In the genomic region with DNA sequence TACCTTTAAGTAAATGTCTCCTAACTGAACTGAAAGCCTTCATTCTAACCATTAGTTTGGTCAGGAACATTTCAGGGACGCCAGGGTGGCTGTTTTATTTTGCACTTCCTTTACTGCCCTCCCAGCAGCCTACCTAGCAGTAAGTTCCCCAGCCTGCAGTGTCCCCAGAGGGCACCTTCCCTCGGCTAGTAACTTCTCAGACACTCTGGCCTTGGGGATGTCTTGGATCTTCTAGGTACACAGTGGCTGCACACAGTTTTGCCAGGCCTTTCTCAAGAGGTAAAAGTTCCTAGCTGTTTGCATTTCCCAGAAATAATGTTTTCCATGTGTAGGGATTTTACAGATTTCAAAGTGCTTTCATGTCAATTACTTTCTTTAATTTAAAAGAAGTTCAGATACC, we compare ENCODE assay signal across 1 cellular context.
TF ChIP-seq lines count a peak whose summit lies in the region.

No MANE protein-coding gene starts in this region.

TF ChIP-seq in A549, 52 proteins besides CTCF, POLR2A, EP300 and RAD21 (continued from another document):
- TF ChIP-seq, protein P1, sequence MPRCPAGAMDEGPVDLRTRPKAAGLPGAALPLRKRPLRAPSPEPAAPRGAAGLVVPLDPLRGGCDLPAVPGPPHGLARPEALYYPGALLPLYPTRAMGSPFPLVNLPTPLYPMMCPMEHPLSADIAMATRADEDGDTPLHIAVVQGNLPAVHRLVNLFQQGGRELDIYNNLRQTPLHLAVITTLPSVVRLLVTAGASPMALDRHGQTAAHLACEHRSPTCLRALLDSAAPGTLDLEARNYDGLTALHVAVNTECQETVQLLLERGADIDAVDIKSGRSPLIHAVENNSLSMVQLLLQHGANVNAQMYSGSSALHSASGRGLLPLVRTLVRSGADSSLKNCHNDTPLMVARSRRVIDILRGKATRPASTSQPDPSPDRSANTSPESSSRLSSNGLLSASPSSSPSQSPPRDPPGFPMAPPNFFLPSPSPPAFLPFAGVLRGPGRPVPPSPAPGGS (IDR thresholded peaks at IDR 0.05): no peak
- TF ChIP-seq CEBPB (IDR thresholded peaks at IDR 0.05) (no peak), EHF (CRISPR knock-in tag; IDR thresholded peaks at IDR 0.05) (no peak), EHMT2 (IDR thresholded peaks at IDR 0.05; ENCODE audit: low read depth) (no peak), BHLHE40 (IDR thresholded peaks at IDR 0.05; ENCODE audit: low read depth, low read length) (no peak), FOSL2 (IDR thresholded peaks at IDR 0.05) (no peak), FOSL2 (CRISPR knock-in tag; IDR thresholded peaks at IDR 0.05) (no peak), POLR2AphosphoS2 (conservative IDR thresholded peaks at IDR 0.05; ENCODE audit: low read length) (no peak), ZSCAN20 (CRISPR knock-in tag; IDR thresholded peaks at IDR 0.05) (no peak), CHD4 (IDR thresholded peaks at IDR 0.05; ENCODE audit: borderline replicate concordance) (no peak), RARB (CRISPR knock-in tag; IDR thresholded peaks at IDR 0.05) (no peak), MAFK (IDR thresholded peaks at IDR 0.05; ENCODE audit: partially characterized antibody) (no peak), TP53 (CRISPR knock-in tag; IDR thresholded peaks at IDR 0.05) (no peak), ESRRA (IDR thresholded peaks at IDR 0.05; ENCODE audit: borderline replicate concordance, low read length) (no peak), NPAS2 (CRISPR knock-in tag; IDR thresholded peaks at IDR 0.05; ENCODE audit: borderline replicate concordance) (no peak), KDM1A (IDR thresholded peaks at IDR 0.05; ENCODE audit: low read depth) (no peak)
- TF ChIP-seq, protein P2, sequence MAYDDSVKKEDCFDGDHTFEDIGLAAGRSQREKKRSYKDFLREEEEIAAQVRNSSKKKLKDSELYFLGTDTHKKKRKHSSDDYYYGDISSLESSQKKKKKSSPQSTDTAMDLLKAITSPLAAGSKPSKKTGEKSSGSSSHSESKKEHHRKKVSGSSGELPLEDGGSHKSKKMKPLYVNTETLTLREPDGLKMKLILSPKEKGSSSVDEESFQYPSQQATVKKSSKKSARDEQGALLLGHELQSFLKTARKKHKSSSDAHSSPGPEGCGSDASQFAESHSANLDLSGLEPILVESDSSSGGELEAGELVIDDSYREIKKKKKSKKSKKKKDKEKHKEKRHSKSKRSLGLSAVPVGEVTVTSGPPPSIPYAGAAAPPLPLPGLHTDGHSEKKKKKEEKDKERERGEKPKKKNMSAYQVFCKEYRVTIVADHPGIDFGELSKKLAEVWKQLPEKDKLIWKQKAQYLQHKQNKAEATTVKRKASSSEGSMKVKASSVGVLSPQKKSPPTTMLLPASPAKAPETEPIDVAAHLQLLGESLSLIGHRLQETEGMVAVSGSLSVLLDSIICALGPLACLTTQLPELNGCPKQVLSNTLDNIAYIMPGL (CRISPR knock-in tag; IDR thresholded peaks at IDR 0.05; ENCODE audit: borderline replicate concordance): no peak
- TF ChIP-seq, protein P3, sequence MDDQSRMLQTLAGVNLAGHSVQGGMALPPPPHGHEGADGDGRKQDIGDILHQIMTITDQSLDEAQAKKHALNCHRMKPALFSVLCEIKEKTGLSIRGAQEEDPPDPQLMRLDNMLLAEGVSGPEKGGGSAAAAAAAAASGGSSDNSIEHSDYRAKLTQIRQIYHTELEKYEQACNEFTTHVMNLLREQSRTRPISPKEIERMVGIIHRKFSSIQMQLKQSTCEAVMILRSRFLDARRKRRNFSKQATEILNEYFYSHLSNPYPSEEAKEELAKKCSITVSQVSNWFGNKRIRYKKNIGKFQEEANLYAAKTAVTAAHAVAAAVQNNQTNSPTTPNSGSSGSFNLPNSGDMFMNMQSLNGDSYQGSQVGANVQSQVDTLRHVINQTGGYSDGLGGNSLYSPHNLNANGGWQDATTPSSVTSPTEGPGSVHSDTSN (IDR thresholded peaks at IDR 0.05): no peak
